8 cellular contexts compared by ENCODE assay signal in the genomic region with DNA sequence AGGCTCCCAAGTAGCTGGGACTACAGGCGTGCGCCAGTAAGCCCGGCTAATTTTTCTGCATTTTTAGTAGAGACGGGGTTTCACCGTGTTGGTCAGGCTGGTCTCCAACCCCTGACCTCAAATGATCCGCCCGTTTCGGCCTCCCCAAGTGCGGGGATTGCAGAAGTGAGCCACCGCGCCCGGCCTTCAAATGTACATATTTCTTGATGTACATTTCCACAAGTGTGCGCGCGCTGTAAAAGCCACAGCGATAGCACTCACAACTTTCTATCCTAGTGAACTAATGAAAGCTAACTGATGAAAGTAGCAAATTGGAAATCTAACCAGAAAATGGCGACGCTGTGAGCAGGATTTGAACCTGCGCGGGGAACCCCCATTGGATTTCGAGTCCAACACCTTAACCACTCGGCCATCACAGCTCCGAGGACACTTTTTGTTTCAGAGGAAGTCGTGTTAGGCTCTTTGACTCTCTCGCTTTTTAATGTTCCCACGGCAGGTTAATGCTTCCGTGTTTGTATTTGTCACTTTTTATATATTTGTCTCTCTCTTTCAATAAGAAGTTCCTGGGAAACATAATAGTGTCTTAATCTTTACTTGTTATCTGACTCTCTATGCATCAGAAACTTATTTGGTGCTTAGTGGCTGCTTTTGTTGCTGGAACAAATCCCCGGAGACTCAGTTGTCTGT.
A peak's percentile ranks its signal among the peaks of the same experiment; 100 is the strongest.
DNase-seq lines count a peak whose midpoint lies in the region; ATAC-seq and TF ChIP-seq lines count a peak whose summit lies in the region.

No MANE protein-coding gene starts in this region.

- H3K9me3 ChIP-seq in CD4-positive, CD25-positive, alpha-beta regulatory T cell (ENCODE audit: control insufficient read depth in 2 of 2, low read length in 2 of 2), result peaks cover 14 to 15% of the 10 kb centered on the region in 2 experiments
- no peaks in the 10 kb centered on the region for H3K9me3 ChIP-seq in mesenchymal stem cell (ENCODE audit: control insufficient read depth, low read length)

- in situ Hi-C loops in astrocyte of the spinal cord (cut with HindIII; ENCODE audit: low sequenced_read_pairs), result no loop called here

- H3K27ac Mint-ChIP-seq in CD4-positive, CD25-positive, alpha-beta regulatory T cell, result peak overlapping the region in 2 of 3 donors; percentile 1 to 93

- no peak overlapping the region for H3K9ac ChIP-seq in mesenchymal stem cell (ENCODE audit: low read length)

- peaks cover 18 to 47% (median 24%) of the 10 kb centered on the region in 4 donors for H3K4me1 Mint-ChIP-seq in CD4-positive, CD25-positive, alpha-beta regulatory T cell

- no peak overlapping the region for H2BK12ac ChIP-seq in mesenchymal stem cell (ENCODE audit: low read length in 2 of 2)

- DNase-seq in CD4-positive, CD25-positive, alpha-beta regulatory T cell, result peak in 2 of 3 donors; percentile 36 to 74
- peak; percentile 98 for DNase-seq in NCI-H69 (lab: John Stamatoyannopoulos, UW)
- peak; percentile 73 for DNase-seq in astrocyte of the spinal cord (ENCODE audit: low read depth, low spot score)
- DNase-seq in mesenchymal stem cell, result peak; percentile 60
- DNase-seq in GOT3 (lab: John Stamatoyannopoulos, UW), result no peak
- DNase-seq in middle frontal gyrus (ENCODE audit: extremely low spot score, low spot score), result no peak

- H3K27me3 ChIP-seq in CD4-positive, CD25-positive, alpha-beta regulatory T cell (ENCODE audit: control insufficient read depth, insufficient read depth, low read length), result peaks cover 67% of the 10 kb centered on the region
- H3K27me3 ChIP-seq in mesenchymal stem cell (ENCODE audit: control insufficient read depth in 1 of 2, insufficient read depth in 1 of 2, low read length in 2 of 2), result peaks cover 0 to 5% of the 10 kb centered on the region in 2 experiments

- no peaks in the 10 kb centered on the region for H3K36me3 Mint-ChIP-seq in CD4-positive, CD25-positive, alpha-beta regulatory T cell

- H3K4me2 ChIP-seq in mesenchymal stem cell (ENCODE audit: low read length, poor library complexity, severe bottlenecking), result peak overlapping the region; percentile 68

- H3K14ac ChIP-seq in mesenchymal stem cell (ENCODE audit: low read length in 2 of 2), result no peak overlapping the region

- WGBS in mesenchymal stem cell, result 4% methylated on average over 23 of the region's 28 CpGs

- H3K23ac ChIP-seq in mesenchymal stem cell (ENCODE audit: low read length in 2 of 2), result no peak overlapping the region

- H3K36me3 ChIP-seq in CD4-positive, CD25-positive, alpha-beta regulatory T cell (ENCODE audit: control insufficient read depth, insufficient read depth, low read length), result no peaks in the 10 kb centered on the region
- H3K36me3 ChIP-seq in mesenchymal stem cell (ENCODE audit: control insufficient read depth in 1 of 2, insufficient read depth in 2 of 2, low read depth in 1 of 2, low read length in 2 of 2), result no peaks in the 10 kb centered on the region

- H3K18ac ChIP-seq in mesenchymal stem cell (ENCODE audit: low read depth in 1 of 2, low read length in 2 of 2), result no peak overlapping the region

- H3K9me3 Mint-ChIP-seq in CD4-positive, CD25-positive, alpha-beta regulatory T cell, result peaks cover 2 to 23% (median 14%) of the 10 kb centered on the region in 7 donors

- H2BK15ac ChIP-seq in mesenchymal stem cell (ENCODE audit: low read depth, poor library complexity, severe bottlenecking), result no peak overlapping the region

- no peak overlapping the region for H3K27ac ChIP-seq in CD4-positive, CD25-positive, alpha-beta regulatory T cell (ENCODE audit: insufficient read depth, low read length, poor library complexity, severe bottlenecking)
- no peak overlapping the region for H3K27ac ChIP-seq in mesenchymal stem cell (ENCODE audit: low read length, poor library complexity, severe bottlenecking)

- no peak overlapping the region for H2AFZ ChIP-seq in mesenchymal stem cell (ENCODE audit: low read depth, low read length)

- H2AK5ac ChIP-seq in mesenchymal stem cell (ENCODE audit: low read length, severe bottlenecking), result no peak overlapping the region

- no peak for ATAC-seq in CD4-positive, CD25-positive, alpha-beta regulatory T cell (ENCODE audit: low read depth in 2 of 2)
- ATAC-seq in GM18520 (IDR thresholded peaks at IDR 0.05; ENCODE audit: unreplicated experiment) (peak; percentile 66), HG03064 (IDR thresholded peaks at IDR 0.05; ENCODE audit: low read depth, unreplicated experiment) (peak; percentile 54)

- H3K27me3 Mint-ChIP-seq in CD4-positive, CD25-positive, alpha-beta regulatory T cell, result peaks cover 95% of the 10 kb centered on the region

- H3K4me3 ChIP-seq in CD4-positive, CD25-positive, alpha-beta regulatory T cell (ENCODE audit: low read depth, low read length), result peak overlapping the region; percentile 61
- H3K4me3 ChIP-seq in astrocyte of the spinal cord (ENCODE audit: low read depth, low read length) (peak overlapping the region; percentile 8), mesenchymal stem cell (ENCODE audit: insufficient read depth in 1 of 2, low read depth in 1 of 2, low read length in 2 of 2) (peak overlapping the region in 1 of 2 experiments; percentile 60)

- H3K4me1 ChIP-seq in CD4-positive, CD25-positive, alpha-beta regulatory T cell (ENCODE audit: control insufficient read depth, insufficient read depth, low read length, poor library complexity, severe bottlenecking), result peaks cover 16% of the 10 kb centered on the region
- peaks cover 13% of the 10 kb centered on the region for H3K4me1 ChIP-seq in mesenchymal stem cell (ENCODE audit: control insufficient read depth, insufficient read depth, low read depth, low read length)

- no peaks in the 10 kb centered on the region for H3K79me1 ChIP-seq in mesenchymal stem cell (replicated peaks; ENCODE audit: low read length, poor library complexity, severe bottlenecking)

- no peak overlapping the region for H2BK5ac ChIP-seq in mesenchymal stem cell (ENCODE audit: low read depth, low read length, poor library complexity, severe bottlenecking)

- H3K4ac ChIP-seq in mesenchymal stem cell (ENCODE audit: low read depth in 1 of 2, low read length in 2 of 2), result no peak overlapping the region

- H4K8ac ChIP-seq in mesenchymal stem cell (ENCODE audit: low read length), result no peak overlapping the region

- peak overlapping the region; percentile 9 to 70 (median 41) for H3K4me3 Mint-ChIP-seq in CD4-positive, CD25-positive, alpha-beta regulatory T cell

- no peak overlapping the region for H2BK120ac ChIP-seq in mesenchymal stem cell (ENCODE audit: low read depth, low read length)

- H4K91ac ChIP-seq in mesenchymal stem cell (ENCODE audit: low read length), result no peak overlapping the region

- no peak for TF ChIP-seq CTCF in astrocyte of the spinal cord (IDR thresholded peaks at IDR 0.05; ENCODE audit: low read depth, low read length)

Comparison
In these comparisons a context has a peak if more than half of its experiments do, and no peak if none do; other contexts are left out.
1. ATAC-seq: peak in GM18520 (single experiment) and HG03064 (single experiment); none in CD4-positive, CD25-positive, alpha-beta regulatory T cell (0 of 2).
2. DNase-seq: peak in CD4-positive, CD25-positive, alpha-beta regulatory T cell (2 of 3), NCI-H69 (single experiment), astrocyte of the spinal cord (single experiment) and mesenchymal stem cell (single experiment); none in GOT3 (single experiment) and middle frontal gyrus (single experiment).